In the genomic region with DNA sequence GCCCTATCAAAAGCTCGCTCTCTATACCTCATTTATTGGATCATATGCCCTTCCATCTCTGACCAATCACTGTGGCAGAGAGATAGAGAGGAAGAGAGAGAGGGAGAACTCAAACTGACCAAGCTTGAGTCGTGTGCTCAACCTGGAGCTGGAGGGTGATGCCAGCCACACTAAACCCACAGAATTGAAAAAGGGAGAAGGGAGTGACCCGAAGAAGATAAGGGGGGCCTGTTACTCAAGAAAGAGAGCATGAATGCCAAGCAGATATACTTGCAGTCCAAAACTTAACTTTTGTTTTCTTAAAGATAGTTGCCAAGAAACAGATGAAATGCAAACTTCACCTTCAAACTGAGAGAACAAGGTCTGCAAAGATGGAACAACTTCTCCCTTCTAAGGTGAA, we compare ENCODE assay signal across 17 cellular contexts.
DNase-seq lines count a peak whose midpoint lies in the region; ATAC-seq, FAIRE-seq and TF ChIP-seq lines count a peak whose summit lies in the region.
"Had no signal": no experiment of that assay in that cellular context is flagged by ENCODE, and none has a peak within 500 bp of the region (broad histone marks: within the 10 kb centered on the region; RNA-seq: fewer than 3 reads in every experiment).

No MANE protein-coding gene starts in this region.

- H3K4me3 ChIP-seq in CD4-positive, CD25-positive, alpha-beta regulatory T cell (ENCODE audit: low read depth, low read length): peak overlapping the region; percentile 65
- H3K4me3 ChIP-seq in body of pancreas: no peak overlapping the region
- H3K4me3 ChIP-seq: GM23248, SJCRH30 had no signal

- DNase-seq in CD4-positive, CD25-positive, alpha-beta regulatory T cell: no peak
- DNase-seq in GM19239 (ENCODE audit: insufficient read length, low spot score) (no peak), body of pancreas (no peak), progenitor cell of endocrine pancreas (ENCODE audit: low spot score, unreplicated experiment) (no peak), GM12891 (ENCODE audit: insufficient read length, low spot score) (no peak), omental fat pad (ENCODE audit: low spot score) (no peak), T-helper 9 cell (no peak)
- DNase-seq: BE2C, caudate nucleus, EL, foreskin fibroblast, GM23248, left ventricle myocardium superior, NCI-H187 treated with DMSO at 0.1 percent for 48 hours, SJCRH30 had no signal

- WGBS in body of pancreas, 2 donors: 40 to 47% methylated on average over 3 of the region's 3 CpGs

- no peak for TF ChIP-seq POLR2A in body of pancreas (IDR thresholded peaks at IDR 0.05)
- TF ChIP-seq POLR2A in GM12891 (IDR thresholded peaks at IDR 0.05; ENCODE audit: low read depth, low read length): no peak

- peaks cover 63 to 97% (median 80%) of the 10 kb centered on the region in 4 donors for H3K4me1 Mint-ChIP-seq in CD4-positive, CD25-positive, alpha-beta regulatory T cell
- peaks cover 31% of the 10 kb centered on the region for H3K4me1 Mint-ChIP-seq in progenitor cell of endocrine pancreas (ENCODE audit: low read depth)

- FAIRE-seq in GM19239 (lab: Jason Lieb, UNC): peak; percentile 8
- no peak for FAIRE-seq in GM12891 (lab: Jason Lieb, UNC)
- FAIRE-seq: TTC549 had no signal

- H3K4me1 ChIP-seq in CD4-positive, CD25-positive, alpha-beta regulatory T cell (ENCODE audit: control insufficient read depth, insufficient read depth, low read length, poor library complexity, severe bottlenecking): peaks cover 97% of the 10 kb centered on the region
- H3K4me1 ChIP-seq in body of pancreas: peaks cover 54% of the 10 kb centered on the region

- no peaks in the 10 kb centered on the region for H3K27me3 Mint-ChIP-seq in CD4-positive, CD25-positive, alpha-beta regulatory T cell
- H3K27me3 Mint-ChIP-seq in progenitor cell of endocrine pancreas: no peaks in the 10 kb centered on the region

- peak overlapping the region; percentile 32 to 81 (median 40) for H3K4me3 Mint-ChIP-seq in CD4-positive, CD25-positive, alpha-beta regulatory T cell
- H3K4me3 Mint-ChIP-seq in progenitor cell of endocrine pancreas (ENCODE audit: low read depth): no peak overlapping the region
- H3K4me3 Mint-ChIP-seq: nephron had no signal

- TF ChIP-seq CTCF in body of pancreas (IDR thresholded peaks at IDR 0.05) (no peak), progenitor cell of endocrine pancreas (IDR thresholded peaks at IDR 0.05; ENCODE audit: unreplicated experiment) (no peak), omental fat pad (IDR thresholded peaks at IDR 0.05) (no peak)

- H3K27me3 ChIP-seq in CD4-positive, CD25-positive, alpha-beta regulatory T cell (ENCODE audit: control insufficient read depth, insufficient read depth, low read length): no peaks in the 10 kb centered on the region
- H3K27me3 ChIP-seq in body of pancreas: no peaks in the 10 kb centered on the region
- H3K27me3 ChIP-seq: BE2C, SJCRH30 had no signal

- intact Hi-C loops in body of pancreas (cut with DNase I): no loop called here

- no peak for ATAC-seq in CD4-positive, CD25-positive, alpha-beta regulatory T cell (ENCODE audit: low read depth in 2 of 2)
- ATAC-seq in body of pancreas (peak; percentile 6), omental fat pad (ENCODE audit: low FRiP score) (no peak)
- ATAC-seq: left ventricle myocardium superior had no signal

- peak overlapping the region; percentile 77 for H3K27ac ChIP-seq in CD4-positive, CD25-positive, alpha-beta regulatory T cell (ENCODE audit: insufficient read depth, low read length, poor library complexity, severe bottlenecking)
- H3K27ac ChIP-seq in body of pancreas: peak overlapping the region in 3 of 4 donors; percentile 31 to 72 (median 69)
- H3K27ac ChIP-seq: GM23248, SJCRH30 had no signal

- peaks cover 9% of the 10 kb centered on the region for H3K36me3 Mint-ChIP-seq in CD4-positive, CD25-positive, alpha-beta regulatory T cell
- H3K36me3 Mint-ChIP-seq in progenitor cell of endocrine pancreas (ENCODE audit: insufficient read depth): no peaks in the 10 kb centered on the region

- no peaks in the 10 kb centered on the region for H3K36me3 ChIP-seq in CD4-positive, CD25-positive, alpha-beta regulatory T cell (ENCODE audit: control insufficient read depth, insufficient read depth, low read length)
- H3K36me3 ChIP-seq in body of pancreas (replicated peaks in 1 of 2; ENCODE audit: insufficient read depth in 1 of 2, low read depth in 2 of 2): no peaks in the 10 kb centered on the region
- H3K36me3 ChIP-seq: BE2C had no signal

- peak overlapping the region; percentile 84 to 98 (median 95) for H3K27ac Mint-ChIP-seq in CD4-positive, CD25-positive, alpha-beta regulatory T cell
- peak overlapping the region; percentile 46 for H3K27ac Mint-ChIP-seq in progenitor cell of endocrine pancreas

- no peaks in the 10 kb centered on the region for H3K9me3 ChIP-seq in CD4-positive, CD25-positive, alpha-beta regulatory T cell (ENCODE audit: control insufficient read depth in 2 of 2, low read length in 2 of 2)
- no peaks in the 10 kb centered on the region for H3K9me3 ChIP-seq in body of pancreas
- H3K9me3 ChIP-seq: BE2C, SJCRH30 had no signal

- peaks cover 0 to 4% (median 0%) of the 10 kb centered on the region in 7 donors for H3K9me3 Mint-ChIP-seq in CD4-positive, CD25-positive, alpha-beta regulatory T cell
- H3K9me3 Mint-ChIP-seq in progenitor cell of endocrine pancreas (ENCODE audit: low read depth): no peaks in the 10 kb centered on the region
- H3K9me3 Mint-ChIP-seq: nephron had no signal

TF ChIP-seq in GM12891, 5 proteins besides CTCF, POLR2A, EP300 and RAD21:
- no peak for TF ChIP-seq POLR2AphosphoS5 (IDR thresholded peaks at IDR 0.05; ENCODE audit: low read depth, low read length)
- TF ChIP-seq POU2F2 (IDR thresholded peaks at IDR 0.05; ENCODE audit: low read depth, low read length): no peak
- TF ChIP-seq TAF1 (IDR thresholded peaks at IDR 0.05; ENCODE audit: low read depth, low read length): no peak
- no peak for TF ChIP-seq SPI1 (IDR thresholded peaks at IDR 0.05; ENCODE audit: low read depth, low read length)
- TF ChIP-seq PAX5 (IDR thresholded peaks at IDR 0.05; ENCODE audit: insufficient read depth, low read length, severe bottlenecking): no peak
